ENCODE assay signal across 1 cellular context in the genomic region with DNA sequence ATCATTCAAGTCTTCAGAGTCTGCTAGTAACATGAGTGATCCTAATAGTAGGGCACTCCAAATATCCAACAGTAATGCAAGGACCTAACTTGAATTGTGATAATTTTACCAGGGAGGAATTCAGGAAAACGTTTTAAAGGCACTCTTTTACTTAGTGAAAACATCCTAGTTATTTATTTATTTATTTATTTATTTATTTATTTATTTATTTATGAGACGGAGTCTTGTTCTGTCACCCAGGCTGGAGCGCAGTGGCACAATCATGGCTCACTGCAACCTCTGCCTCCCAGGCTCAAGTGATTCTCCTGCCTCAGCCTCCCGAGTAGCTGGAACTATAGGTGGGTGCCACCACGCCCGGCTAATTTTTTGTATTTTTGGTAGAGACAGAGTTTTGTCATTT. TPM values are rescaled to one million over a fixed set of nuclear protein-coding genes. Genes with fewer than 3 reads are reported as not detected.
"Had no signal": no experiment of that assay in that cellular context is flagged by ENCODE, and none has a peak within 500 bp of the region (broad histone marks: within the 10 kb centered on the region; RNA-seq: fewer than 3 reads in every experiment).

No MANE protein-coding gene starts in this region.

RNA-seq across cellular contexts. Expression of a gene that starts 53.1 kb away (rescaled TPM):
- polyA plus RNA-seq: SK-N-SH had no signal
